Comparison of ENCODE assay signal across 20 cellular contexts in the genomic region with DNA sequence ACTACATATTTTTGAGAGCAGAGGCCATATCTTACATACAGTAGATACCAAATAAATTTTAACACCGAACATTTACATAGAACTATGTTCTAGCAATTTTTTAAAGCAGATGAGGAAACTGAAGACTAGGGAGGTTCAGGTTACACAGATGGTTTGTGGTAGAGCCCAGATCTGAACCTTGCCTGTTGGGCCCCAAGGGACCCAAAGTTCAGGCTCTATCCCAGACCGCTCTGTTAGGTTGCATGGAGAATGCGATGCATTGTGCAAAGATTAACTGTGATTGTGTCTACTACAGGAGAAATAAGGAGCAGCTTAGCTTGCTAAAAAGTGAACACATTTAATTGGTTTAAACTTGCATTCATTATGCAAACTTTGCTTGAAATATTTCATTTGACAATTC. TPM values are rescaled to one million over a fixed set of nuclear protein-coding genes. Genes with fewer than 3 reads are reported as not detected.
"Had no signal": no experiment of that assay in that cellular context is flagged by ENCODE, and none has a peak within 500 bp of the region (broad histone marks: within the 10 kb centered on the region; RNA-seq: fewer than 3 reads in every experiment).

No MANE protein-coding gene starts in this region.

- H3K9me3 ChIP-seq: MG63, SJSA1 had no signal

- H3K4me3 ChIP-seq: MG63, SJSA1, SK-N-MC had no signal

- H3K27ac Mint-ChIP-seq: IgD-negative memory B cell had no signal

- H3K27me3 ChIP-seq: MG63 had no signal

- H3K4me1 Mint-ChIP-seq: IgD-negative memory B cell had no signal

- H3K27me3 Mint-ChIP-seq: IgD-negative memory B cell had no signal

- H3K4me3 Mint-ChIP-seq: IgD-negative memory B cell had no signal

- H3K36me3 ChIP-seq: MG63, SJSA1 had no signal

- H3K4me1 ChIP-seq: SJSA1 had no signal

- H3K36me3 Mint-ChIP-seq: IgD-negative memory B cell had no signal

- DNase-seq: KBM-7, MG63, NCI-H1092 treated with DMSO at 0.1 percent for 48 hours, NCI-H1436, NCI-H187, NCI-H2029, NCI-H2081 treated with DMSO at 0.1 percent for 48 hours, NCI-H2171, NCI-H226, NCI-H446, NCI-H510A, NCI-H524 treated with DMSO at 0.1 percent for 48 hours, NCI-H69, NCI-H774, Right ventricle myocardium superior, RPMI8226, SIG-M5 had no signal

RNA-seq across cellular contexts. Expression of gene DSC3, which starts 16.4 kb away (rescaled TPM):
- total RNA-seq: Right ventricle myocardium superior had no signal
